In genomic region chr11:12813371-12814225, GRCh38 we compare ENCODE assay signal across 1 cellular context.
TF ChIP-seq lines count a peak whose summit lies in the region.

No MANE protein-coding gene starts in this region.

TF ChIP-seq in HCT116, 20 proteins besides CTCF, POLR2A, EP300 and RAD21:
- TF ChIP-seq ZBTB33 (IDR thresholded peaks at IDR 0.05; ENCODE audit: extremely low read depth, insufficient replicate concordance, low read length) (no peak), MAX (IDR thresholded peaks at IDR 0.05) (peak; percentile 36), EGR1 (IDR thresholded peaks at IDR 0.05; ENCODE audit: low read depth) (no peak), CBX3 (IDR thresholded peaks at IDR 0.05; ENCODE audit: low read depth) (peak; percentile 49; the same call in 1 of the 2 replicates), ZNF274 (IDR thresholded peaks at IDR 0.05; ENCODE audit: low read depth, low read length) (no peak), YY1 (IDR thresholded peaks at IDR 0.05; ENCODE audit: extremely low read depth, insufficient replicate concordance, low read depth, low read length) (peak; percentile 12), FOSL1 (IDR thresholded peaks at IDR 0.05; ENCODE audit: low read depth) (peak; percentile 10; the same call in 1 of the 2 replicates)
